In genomic region chr18:45374878-45375630, GRCh38 we compare ENCODE assay signal across 21 cellular contexts.
"Had no signal": no experiment of that assay in that cellular context is flagged by ENCODE, and none has a peak within 500 bp of the region (broad histone marks: within the 10 kb centered on the region; RNA-seq: fewer than 3 reads in every experiment).

No MANE protein-coding gene starts in this region.

- H3K9me3 Mint-ChIP-seq: activated CD4-positive, alpha-beta T cell treated with anti-CD3 and anti-CD28 coated beads, Interleukin-2, amount 10 ng/mL, durations not matched to agents 7 days and 5 days; activated naive CD4-positive, alpha-beta T cell treated with anti-CD3 and anti-CD28 coated beads, Interleukin-2, amount 50 U/mL, for 24 hours; activated T-cell treated with anti-CD3 and anti-CD28 coated beads, Interleukin-2, amount 50 U/mL, for 72 hours; dendritic cell treated with granulocyte-macrophage colony-stimulating factor and Interleukin-4, amounts not matched to agents 40 ng/mL and 50 ng/mL, for 4 days; stimulated activated naive CD8-positive, alpha-beta T cell treated with anti-CD3 and anti-CD28 coated beads, Interleukin-15, Interleukin-2, amounts not matched to agents 100 ng/mL and 50 ng/mL, for 24 hours; T-cell had no signal

- H3K4me3 ChIP-seq: lower lobe of right lung, prostate gland, right atrium auricular region, skin epidermis, tibial nerve had no signal

- H3K36me3 ChIP-seq: lower lobe of right lung, prostate gland, right atrium auricular region, tibial nerve had no signal

- DNase-seq: activated CD4-positive, alpha-beta T cell treated with anti-CD3 and anti-CD28 coated beads, Interleukin-2, amount 10 ng/mL, durations not matched to agents 7 days and 5 days; activated CD8-positive, alpha-beta memory T cell treated with anti-CD3 and anti-CD28 coated beads, Interleukin-2, amount 50 U/mL, for 4 hours; activated effector memory CD4-positive, alpha-beta T cell treated with anti-CD3 and anti-CD28 coated beads, Interleukin-2, amount 50 U/mL, for 16 hours; activated T-cell treated with anti-CD3 and anti-CD28 coated beads, Interleukin-2, amount 50 U/mL, for 72 hours; effector CD8-positive, alpha-beta T cell; foreskin melanocyte; glutamatergic neuron; hypothalamus; islet precursor cell; left colon; lower lobe of right lung; T-cell had no signal

- H3K27ac ChIP-seq: lower lobe of right lung, prostate gland, right atrium auricular region, skin epidermis, tibial nerve had no signal

- FAIRE-seq: urothelium cell line had no signal

- H3K36me3 Mint-ChIP-seq: activated naive CD4-positive, alpha-beta T cell treated with anti-CD3 and anti-CD28 coated beads, Interleukin-2, amount 50 U/mL, for 24 hours; mesothelial cell of epicardium; T-cell had no signal

- H3K4me1 Mint-ChIP-seq: activated CD4-positive, alpha-beta T cell treated with anti-CD3 and anti-CD28 coated beads, Interleukin-2, amount 10 ng/mL, durations not matched to agents 7 days and 5 days; activated naive CD4-positive, alpha-beta T cell treated with anti-CD3 and anti-CD28 coated beads, Interleukin-2, amount 50 U/mL, for 24 hours; T-cell had no signal

- H3K9me3 ChIP-seq: lower lobe of right lung, prostate gland, right atrium auricular region, tibial nerve had no signal

- H3K27me3 ChIP-seq: right atrium auricular region, tibial nerve had no signal

- H3K27ac Mint-ChIP-seq: activated CD4-positive, alpha-beta T cell treated with anti-CD3 and anti-CD28 coated beads, Interleukin-2, amount 10 ng/mL, durations not matched to agents 7 days and 5 days; activated naive CD4-positive, alpha-beta T cell treated with anti-CD3 and anti-CD28 coated beads, Interleukin-2, amount 50 U/mL, for 24 hours; activated T-cell treated with anti-CD3 and anti-CD28 coated beads, Interleukin-2, amount 50 U/mL, for 72 hours; dendritic cell treated with granulocyte-macrophage colony-stimulating factor and Interleukin-4, amounts not matched to agents 40 ng/mL and 50 ng/mL, for 4 days; mesothelial cell of epicardium; stimulated activated naive CD8-positive, alpha-beta T cell treated with anti-CD3 and anti-CD28 coated beads, Interleukin-15, Interleukin-2, amounts not matched to agents 100 ng/mL and 50 ng/mL, for 24 hours; T-cell had no signal

- H3K4me1 ChIP-seq: lower lobe of right lung, prostate gland, tibial nerve had no signal

- ATAC-seq: activated T-cell treated with anti-CD3 and anti-CD28 coated beads, Interleukin-2, amount 50 U/mL, for 72 hours; left colon; lower lobe of right lung; T-cell had no signal

- H3K4me3 Mint-ChIP-seq: activated CD4-positive, alpha-beta T cell treated with anti-CD3 and anti-CD28 coated beads, Interleukin-2, amount 10 ng/mL, durations not matched to agents 7 days and 5 days; activated naive CD4-positive, alpha-beta T cell treated with anti-CD3 and anti-CD28 coated beads, Interleukin-2, amount 50 U/mL, for 24 hours; activated T-cell treated with anti-CD3 and anti-CD28 coated beads, Interleukin-2, amount 50 U/mL, for 72 hours; dendritic cell treated with granulocyte-macrophage colony-stimulating factor and Interleukin-4, amounts not matched to agents 40 ng/mL and 50 ng/mL, for 4 days; mesothelial cell of epicardium; stimulated activated naive CD8-positive, alpha-beta T cell treated with anti-CD3 and anti-CD28 coated beads, Interleukin-15, Interleukin-2, amounts not matched to agents 100 ng/mL and 50 ng/mL, for 24 hours; T-cell had no signal
